Comparison of ENCODE assay signal across 9 cellular contexts in genomic region chr22:17767236-17768065, GRCh38. TPM values are rescaled to one million over a fixed set of nuclear protein-coding genes. Genes with fewer than 3 reads are reported as not detected.
DNase-seq lines count a peak whose midpoint lies in the region; ATAC-seq and FAIRE-seq lines count a peak whose summit lies in the region.
"Had no signal": no experiment of that assay in that cellular context is flagged by ENCODE, and none has a peak within 500 bp of the region (broad histone marks: within the 10 kb centered on the region; RNA-seq: fewer than 3 reads in every experiment).

No MANE protein-coding gene starts in this region.

- peaks cover 0 to 2% of the 10 kb centered on the region in 2 donors for H3K4me1 ChIP-seq in small intestine (ENCODE audit: control insufficient read depth in 2 of 2, insufficient read depth in 1 of 2, low read depth in 1 of 2, low read length in 1 of 2)
- H3K4me1 ChIP-seq: HAP-1 had no signal

- H3K4me3 ChIP-seq in small intestine (ENCODE audit: low read depth in 1 of 2, low read length in 2 of 2), result no peak overlapping the region
- H3K4me3 ChIP-seq: HAP-1 had no signal

- WGBS in small intestine, 3 donors, result 68 to 83% (median 76%) methylated on average over 14 of the region's 14 CpGs

- H3K27ac ChIP-seq in small intestine (ENCODE audit: low read depth in 1 of 2, low read length in 1 of 2), result no peak overlapping the region

- no peaks in the 10 kb centered on the region for H3K9me3 ChIP-seq in small intestine (ENCODE audit: control insufficient read depth, low read depth)
- H3K9me3 ChIP-seq: HAP-1 had no signal

- H3K27me3 ChIP-seq in small intestine (ENCODE audit: control insufficient read depth in 2 of 2, insufficient read depth in 2 of 2, low read length in 2 of 2), result no peaks in the 10 kb centered on the region

- intact Hi-C loops in Right ventricle myocardium inferior (cut with DNase I), result no loop called here

- ATAC-seq in GM19328 (IDR thresholded peaks at IDR 0.05; ENCODE audit: unreplicated experiment), result peak; percentile 68
- ATAC-seq in HG03103 (IDR thresholded peaks at IDR 0.05; ENCODE audit: low read depth, unreplicated experiment), result peak; percentile 60
- no peak for ATAC-seq in Right ventricle myocardium inferior
- no peak for ATAC-seq in HG02970 (IDR thresholded peaks at IDR 0.05; ENCODE audit: low FRiP score, unreplicated experiment)

- FAIRE-seq in small intestine (lab: Jason Lieb, UNC), result no peak

- no peaks in the 10 kb centered on the region for H3K36me3 ChIP-seq in small intestine (ENCODE audit: control insufficient read depth in 2 of 2, insufficient read depth in 2 of 2, low read length in 2 of 2)
- H3K36me3 ChIP-seq: HAP-1 had no signal

- peak; percentile 24 for DNase-seq in activated CD8-positive, alpha-beta memory T cell treated with anti-CD3 and anti-CD28 coated beads, Interleukin-2, amount 50 U/mL, for 24 hours (ENCODE audit: extremely low read depth)
- peak; percentile 72 for DNase-seq in stimulated activated CD8-positive, alpha-beta memory T cell treated with anti-CD3 and anti-CD28 coated beads, Interleukin-4, amount 100 ng/mL, for 48 hours
- DNase-seq in Right ventricle myocardium inferior (ENCODE audit: missing footprints) (no peak), small intestine (no peak)
- DNase-seq: SIG-M5 had no signal

RNA-seq across cellular contexts. Expression of gene BID, which starts 6.8 kb away (rescaled TPM):
- total RNA-seq in Right ventricle myocardium inferior, result 23.2 TPM
- polyA plus RNA-seq in small intestine, result 10 to 100 TPM; 12.7 to 59.4 (median 15.1) TPM

Comparison
In these comparisons a context has a peak if more than half of its experiments do, and no peak if none do; other contexts are left out.
1. ATAC-seq: peak in GM19328 (single experiment) and HG03103 (single experiment); none in Right ventricle myocardium inferior (single experiment) and HG02970 (single experiment).
2. DNase-seq: peak in activated CD8-positive, alpha-beta memory T cell treated with anti-CD3 and anti-CD28 coated beads, Interleukin-2, amount 50 U/mL, for 24 hours (single experiment) and stimulated activated CD8-positive, alpha-beta memory T cell treated with anti-CD3 and anti-CD28 coated beads, Interleukin-4, amount 100 ng/mL, for 48 hours (single experiment); none in Right ventricle myocardium inferior (single experiment) and small intestine (single experiment).